Comparison of ENCODE assay signal across 1 cellular context in genomic region chr16:21599994-21600773, GRCh38.
A peak's percentile ranks its signal among the peaks of the same experiment; 100 is the strongest.
TF ChIP-seq lines count a peak whose summit lies in the region.

No MANE protein-coding gene starts in this region.

TF ChIP-seq in HepG2, 621 proteins besides CTCF, POLR2A, EP300 and RAD21 (continued from another document and continues in another):
- no peak for TF ChIP-seq KIAA2018 (CRISPR knock-in tag; IDR thresholded peaks at IDR 0.05; ENCODE audit: borderline replicate concordance)
- TF ChIP-seq THRA (CRISPR knock-in tag; IDR thresholded peaks at IDR 0.05; ENCODE audit: borderline replicate concordance): no peak
- TF ChIP-seq HOXA9 (CRISPR knock-in tag; IDR thresholded peaks at IDR 0.05; ENCODE audit: borderline replicate concordance): no peak
- no peak for TF ChIP-seq ZNF740 (CRISPR knock-in tag; IDR thresholded peaks at IDR 0.05)
- TF ChIP-seq ZFX (CRISPR knock-in tag; IDR thresholded peaks at IDR 0.05; ENCODE audit: low read depth): no peak
- no peak for TF ChIP-seq MBNL3 (CRISPR knock-in tag; conservative IDR thresholded peaks at IDR 0.05)
- no peak for TF ChIP-seq SNRNP70 (IDR thresholded peaks at IDR 0.05; ENCODE audit: low read depth, low read length)
- TF ChIP-seq MAFG (CRISPR knock-in tag; IDR thresholded peaks at IDR 0.05): no peak
- TF ChIP-seq RARG (CRISPR knock-in tag; IDR thresholded peaks at IDR 0.05; ENCODE audit: low read depth): 0 out of 2 replicates have a peak, but pooled peaks have one; percentile 17
- no peak for TF ChIP-seq CERS6 (CRISPR knock-in tag; IDR thresholded peaks at IDR 0.05)
- TF ChIP-seq ZFP82 (CRISPR knock-in tag; IDR thresholded peaks at IDR 0.05; ENCODE audit: borderline replicate concordance): no peak
- TF ChIP-seq U2AF2 (IDR thresholded peaks at IDR 0.05; ENCODE audit: low read depth, low read length): no peak
- TF ChIP-seq HNF1B (CRISPR knock-in tag; IDR thresholded peaks at IDR 0.05): peak; percentile 48; the same call in 1 of the 2 replicates
- TF ChIP-seq LRRFIP1 (CRISPR knock-in tag; conservative IDR thresholded peaks at IDR 0.05): 0 out of 2 replicates have a peak, but pooled peaks have one; percentile 52
- peak; percentile 80; the same call in 1 of the 2 replicates for TF ChIP-seq MTERF4 (CRISPR knock-in tag; IDR thresholded peaks at IDR 0.05)
- TF ChIP-seq CENPX (CRISPR knock-in tag; IDR thresholded peaks at IDR 0.05): no peak
- TF ChIP-seq ZMYM2 (CRISPR knock-in tag; IDR thresholded peaks at IDR 0.05): no peak
- TF ChIP-seq ZNF224 (CRISPR knock-in tag; IDR thresholded peaks at IDR 0.05): no peak
- no peak; the same call in 1 of the 2 replicates for TF ChIP-seq RFX5 (IDR thresholded peaks at IDR 0.05; ENCODE audit: low read depth, low read length)
- no peak for TF ChIP-seq HMGA1 (CRISPR knock-in tag; conservative IDR thresholded peaks at IDR 0.05)
- no peak for TF ChIP-seq ZNF367 (CRISPR knock-in tag; IDR thresholded peaks at IDR 0.05; ENCODE audit: borderline replicate concordance)
- TF ChIP-seq MTA3 (CRISPR knock-in tag; IDR thresholded peaks at IDR 0.05): no peak
- no peak for TF ChIP-seq MLX (CRISPR knock-in tag; IDR thresholded peaks at IDR 0.05)
- TF ChIP-seq CEBPB (IDR thresholded peaks at IDR 0.05; ENCODE audit: borderline replicate concordance, low read depth, low read length): peak; percentile 71
- no peak for TF ChIP-seq FOXP4 (CRISPR knock-in tag; IDR thresholded peaks at IDR 0.05)
- no peak for TF ChIP-seq BRCA1 (CRISPR knock-in tag; IDR thresholded peaks at IDR 0.05)
- no peak; the same call in 1 of the 2 replicates for TF ChIP-seq HBP1 (CRISPR knock-in tag; IDR thresholded peaks at IDR 0.05; ENCODE audit: low read depth)
- TF ChIP-seq ZBTB8A (CRISPR knock-in tag; IDR thresholded peaks at IDR 0.05; ENCODE audit: borderline replicate concordance, low read depth): 0 out of 2 replicates have a peak, but pooled peaks have one; percentile 40
- TF ChIP-seq PATZ1 (CRISPR knock-in tag; IDR thresholded peaks at IDR 0.05): no peak
- no peak for TF ChIP-seq ZMAT3 (CRISPR knock-in tag; conservative IDR thresholded peaks at IDR 0.05)
- TF ChIP-seq ZNF20 (CRISPR knock-in tag; IDR thresholded peaks at IDR 0.05): no peak
